Comparison of ENCODE assay signal across 18 cellular contexts in genomic region chr1:87051965-87052364, GRCh38.
"Had no signal": no experiment of that assay in that cellular context is flagged by ENCODE, and none has a peak within 500 bp of the region (broad histone marks: within the 10 kb centered on the region; RNA-seq: fewer than 3 reads in every experiment).

No MANE protein-coding gene starts in this region.

- H3K27ac Mint-ChIP-seq: activated CD4-positive, alpha-beta T cell treated with anti-CD3 and anti-CD28 coated beads, Interleukin-2, amount 10 ng/mL, durations not matched to agents 7 days and 5 days; activated naive CD8-positive, alpha-beta T cell treated with anti-CD3 and anti-CD28 coated beads for 36 hours; brain; stimulated activated naive CD8-positive, alpha-beta T cell treated with anti-CD3 and anti-CD28 coated beads, Interleukin-15, Interleukin-2, amounts not matched to agents 100 ng/mL and 50 ng/mL, for 24 hours; type B pancreatic cell; WTC11 had no signal

- ATAC-seq: left colon, psoas muscle, right lobe of liver, WTC11 had no signal

- FAIRE-seq: islet of Langerhans had no signal

- H3K27me3 Mint-ChIP-seq: activated CD4-positive, alpha-beta T cell treated with anti-CD3 and anti-CD28 coated beads, Interleukin-2, amount 10 ng/mL, durations not matched to agents 7 days and 5 days; activated naive CD8-positive, alpha-beta T cell treated with anti-CD3 and anti-CD28 coated beads for 36 hours; brain; stimulated activated naive CD8-positive, alpha-beta T cell treated with anti-CD3 and anti-CD28 coated beads, Interleukin-15, Interleukin-2, amounts not matched to agents 100 ng/mL and 50 ng/mL, for 24 hours; type B pancreatic cell had no signal

- DNase-seq: activated CD4-positive, alpha-beta T cell treated with anti-CD3 and anti-CD28 coated beads, Interleukin-2, amount 10 ng/mL, durations not matched to agents 7 days and 5 days; activated CD8-positive, alpha-beta memory T cell treated with anti-CD3 and anti-CD28 coated beads, Interleukin-2, amount 50 U/mL, for 48 hours; activated gamma-delta T cell treated with Interleukin-2 at 50 U/mL for 16 hours; activated naive CD8-positive, alpha-beta T cell treated with anti-CD3 and anti-CD28 coated beads for 36 hours; amygdala; central memory CD4-positive, alpha-beta T cell; effector CD4-positive, alpha-beta T cell; left colon; psoas muscle; right lobe of liver; stimulated activated CD4-positive, alpha-beta T cell treated with anti-CD3 and anti-CD28 coated beads, Interleukin-4, amount 100 ng/mL, for 4 hours; stimulated activated CD8-positive, alpha-beta memory T cell treated with anti-CD3 and anti-CD28 coated beads, Interleukin-4, amount 100 ng/mL, for 48 hours had no signal

- H3K4me1 Mint-ChIP-seq: neural crest cell had no signal

- H3K4me3 Mint-ChIP-seq: activated CD4-positive, alpha-beta T cell treated with anti-CD3 and anti-CD28 coated beads, Interleukin-2, amount 10 ng/mL, durations not matched to agents 7 days and 5 days; activated naive CD8-positive, alpha-beta T cell treated with anti-CD3 and anti-CD28 coated beads for 36 hours; brain; neural crest cell; stimulated activated naive CD8-positive, alpha-beta T cell treated with anti-CD3 and anti-CD28 coated beads, Interleukin-15, Interleukin-2, amounts not matched to agents 100 ng/mL and 50 ng/mL, for 24 hours; type B pancreatic cell; WTC11 had no signal

- H3K9me3 Mint-ChIP-seq: type B pancreatic cell had no signal
